8 cellular contexts compared by ENCODE assay signal in the genomic region with DNA sequence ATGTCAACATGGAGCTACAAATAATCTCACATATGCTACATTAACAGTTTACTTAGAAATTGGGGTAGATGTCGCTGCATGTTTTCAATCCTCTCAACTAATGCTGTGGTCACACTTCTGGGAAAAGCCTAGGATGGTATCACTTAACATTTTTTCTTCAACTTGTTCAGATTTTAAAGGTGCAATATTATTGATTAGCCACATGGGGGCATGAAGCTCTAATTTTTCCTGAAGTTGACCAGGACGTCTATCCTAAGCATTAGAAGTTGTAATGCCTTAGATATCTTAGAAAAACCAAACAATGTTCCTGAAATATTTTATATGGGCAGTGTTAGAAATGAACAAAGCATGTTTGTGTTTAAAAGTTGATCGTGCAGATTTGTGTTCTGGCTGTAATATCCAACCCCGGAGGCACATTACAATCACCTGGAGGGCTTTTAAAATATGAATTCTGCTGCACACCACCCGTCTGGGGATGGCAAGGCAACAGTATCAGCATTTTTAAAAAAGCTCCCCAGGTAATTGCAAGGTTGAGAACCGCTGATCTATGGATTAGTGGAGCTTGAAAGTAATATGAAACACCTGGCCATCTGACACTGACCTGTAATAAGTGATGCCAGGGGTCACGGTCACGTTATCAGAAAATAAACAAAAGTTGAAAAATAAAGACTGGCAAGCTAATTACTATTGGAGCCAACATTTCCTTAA.
A peak's percentile ranks its signal among the peaks of the same experiment; 100 is the strongest.
DNase-seq lines count a peak whose midpoint lies in the region; ATAC-seq and TF ChIP-seq lines count a peak whose summit lies in the region.

No MANE protein-coding gene starts in this region.

- peak; percentile 58 for ATAC-seq in left ventricle myocardium superior

- H3K27ac ChIP-seq in MM.1S (ENCODE audit: low read length), result no peak overlapping the region
- H3K27ac ChIP-seq in VCaP, result no peak overlapping the region
- H3K27ac ChIP-seq in tibial artery, result no peak overlapping the region

- TF ChIP-seq CTCF in GM06990 (IDR thresholded peaks at IDR 0.05; ENCODE audit: insufficient read depth, low read length, poor library complexity, severe bottlenecking) (peak; percentile 51), MM.1S (IDR thresholded peaks at IDR 0.05; ENCODE audit: low read length) (peak; percentile 58), VCaP (conservative IDR thresholded peaks at IDR 0.05) (peak; percentile 76), tibial artery (IDR thresholded peaks at IDR 0.05) (peak; percentile 50 to 70)

- H3K9me2 ChIP-seq in MM.1S (replicated peaks; ENCODE audit: insufficient read depth, low read length), result no peaks in the 10 kb centered on the region

- no peak overlapping the region for H3K4me2 ChIP-seq in MM.1S (ENCODE audit: low read depth, low read length)

- no peaks in the 10 kb centered on the region for H3K79me2 ChIP-seq in MM.1S (ENCODE audit: low read length)

- no peaks in the 10 kb centered on the region for H3F3A ChIP-seq in MM.1S (ENCODE audit: insufficient read depth, low read length)

- H3K4me1 ChIP-seq in MM.1S (ENCODE audit: low read length) (no peaks in the 10 kb centered on the region), tibial artery (no peaks in the 10 kb centered on the region)

- peaks cover 2% of the 10 kb centered on the region; the same call in 1 of the 2 replicates for H3K27me3 ChIP-seq in GM06990 (replicated peaks; ENCODE audit: control insufficient read depth, insufficient read depth, low read length)
- no peaks in the 10 kb centered on the region for H3K27me3 ChIP-seq in MM.1S (replicated peaks; ENCODE audit: insufficient read depth, low read length)
- peaks cover 0 to 20% of the 10 kb centered on the region in 2 donors for H3K27me3 ChIP-seq in tibial artery

- intact Hi-C loops in left ventricle myocardium superior (cut with micrococcal nuclease) (loop anchor here (5.0 kb wide), 1 partner anchor 363 kb away; no protein-coding TSS in a partner anchor), tibial artery (cut with DNase I; ENCODE audit: low total_unique reads) (loop anchor here (1.0 kb wide), 1 partner anchor 364 kb away; no protein-coding TSS in a partner anchor)

- H2AFZ ChIP-seq in MM.1S (ENCODE audit: low read length), result no peak overlapping the region

- H4K20me1 ChIP-seq in MM.1S (ENCODE audit: insufficient read depth, low read length), result no peaks in the 10 kb centered on the region

- H3K9me3 ChIP-seq in MM.1S (replicated peaks; ENCODE audit: insufficient read depth, low read length) (no peaks in the 10 kb centered on the region), tibial artery (no peaks in the 10 kb centered on the region)

- DNase-seq in GM06990 (ENCODE audit: extremely low read depth, insufficient read length), result no peak
- peak; percentile 29 for DNase-seq in MM.1S
- no peak for DNase-seq in left ventricle myocardium superior
- DNase-seq in tibial artery, result no peak
- no peak for DNase-seq in cerebellar nuclear complex (lab: John Stamatoyannopoulos, UW)
- no peak for DNase-seq in amygdala (lab: John Stamatoyannopoulos, UW)
- no peak for DNase-seq in occipital lobe (lab: John Stamatoyannopoulos, UW)

- H3K36me3 ChIP-seq in GM06990 (ENCODE audit: control insufficient read depth, insufficient read depth, low read length) (no peaks in the 10 kb centered on the region), MM.1S (replicated peaks; ENCODE audit: insufficient read depth, low read length) (no peaks in the 10 kb centered on the region), tibial artery (no peaks in the 10 kb centered on the region)

- H3K4me3 ChIP-seq in GM06990 (replicated peaks; ENCODE audit: low read depth, low read length), result no peak overlapping the region
- H3K4me3 ChIP-seq in MM.1S (ENCODE audit: low read length), result no peak overlapping the region
- no peak overlapping the region for H3K4me3 ChIP-seq in tibial artery

- H3K9ac ChIP-seq in MM.1S (ENCODE audit: low read length), result no peak overlapping the region
